Comparison of ENCODE assay signal across 23 cellular contexts in the genomic region with DNA sequence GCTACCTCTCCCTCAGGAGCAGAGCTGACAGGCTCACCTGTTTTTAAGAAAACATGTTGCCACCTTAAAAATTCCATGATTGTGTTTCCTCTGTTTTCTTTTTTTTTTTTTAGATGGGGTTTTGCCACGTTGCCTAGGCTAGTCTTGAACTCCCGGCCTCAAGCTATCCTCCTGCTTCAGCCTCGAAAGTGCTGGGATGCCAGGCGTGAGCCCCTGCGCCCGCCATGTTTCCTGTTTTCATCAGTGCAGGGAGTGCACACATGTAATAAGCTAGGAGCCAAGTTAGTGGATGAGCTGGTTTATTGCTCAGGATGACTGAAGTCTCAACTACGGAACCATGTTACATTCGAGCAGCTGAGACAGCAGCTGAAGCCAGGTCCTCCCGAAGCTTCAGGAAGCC. TPM values are rescaled to one million over a fixed set of nuclear protein-coding genes. Genes with fewer than 3 reads are reported as not detected.
DNase-seq lines count a peak whose midpoint lies in the region; ATAC-seq, FAIRE-seq and TF ChIP-seq lines count a peak whose summit lies in the region.
"Had no signal": no experiment of that assay in that cellular context is flagged by ENCODE, and none has a peak within 500 bp of the region (broad histone marks: within the 10 kb centered on the region; RNA-seq: fewer than 3 reads in every experiment).

No MANE protein-coding gene starts in this region.

- H3K4me1 ChIP-seq in astrocyte (ENCODE audit: insufficient read depth, low read length), result peaks cover 16% of the 10 kb centered on the region
- no peaks in the 10 kb centered on the region for H3K4me1 ChIP-seq in kidney (ENCODE audit: control insufficient read depth in 1 of 2, insufficient read depth in 1 of 2, low read depth in 1 of 2, low read length in 2 of 2)
- peaks cover 27 to 37% of the 10 kb centered on the region in 2 donors for H3K4me1 ChIP-seq in gastrocnemius medialis

- no peak overlapping the region for H2AFZ ChIP-seq in astrocyte (ENCODE audit: low read depth, low read length)

- H3K9me3 ChIP-seq in AG04450 (ENCODE audit: control insufficient read depth, insufficient read depth, low read length) (no peaks in the 10 kb centered on the region; the same call in 1 of the 2 replicates), astrocyte (ENCODE audit: insufficient read depth, low read depth, low read length) (no peaks in the 10 kb centered on the region), kidney (ENCODE audit: control insufficient read depth in 1 of 2, low read length in 2 of 2) (no peaks in the 10 kb centered on the region), gastrocnemius medialis (no peaks in the 10 kb centered on the region)
- H3K9me3 ChIP-seq: right lobe of liver, suprapubic skin had no signal

- no peak overlapping the region for H3K4me2 ChIP-seq in astrocyte (ENCODE audit: low read length)

- peak overlapping the region; percentile 19 for H3K9ac ChIP-seq in astrocyte (ENCODE audit: low read length)
- H3K9ac ChIP-seq in kidney (ENCODE audit: low read length in 2 of 2), result no peak overlapping the region

- H3K4me1 Mint-ChIP-seq in astrocyte (ENCODE audit: low read depth, unreplicated experiment), result peaks cover 18% of the 10 kb centered on the region

- H3K79me2 ChIP-seq in astrocyte (ENCODE audit: insufficient read depth, low read length), result peaks cover 3% of the 10 kb centered on the region

- TF ChIP-seq POLR2A in gastrocnemius medialis (IDR thresholded peaks at IDR 0.05), result no peak

- no peak overlapping the region for H3K4me3 ChIP-seq in AG04450 (ENCODE audit: low read depth, low read length)
- no peak overlapping the region for H3K4me3 ChIP-seq in astrocyte (ENCODE audit: insufficient read depth, low read depth, low read length)
- H3K4me3 ChIP-seq in kidney (ENCODE audit: low read length in 2 of 2), result no peak overlapping the region
- peak overlapping the region in 2 of 4 donors; percentile 48 to 74 for H3K4me3 ChIP-seq in gastrocnemius medialis

- no peaks in the 10 kb centered on the region for H3K27me3 ChIP-seq in AG04450 (ENCODE audit: control insufficient read depth, insufficient read depth, low read length)
- no peaks in the 10 kb centered on the region for H3K27me3 ChIP-seq in astrocyte (ENCODE audit: insufficient read depth, low read length)
- H3K27me3 ChIP-seq in gastrocnemius medialis, result no peaks in the 10 kb centered on the region
- H3K27me3 ChIP-seq: dorsolateral prefrontal cortex, right lobe of liver, suprapubic skin had no signal

- no peaks in the 10 kb centered on the region for H3K9me3 Mint-ChIP-seq in astrocyte (ENCODE audit: unreplicated experiment)
- H3K9me3 Mint-ChIP-seq: activated T-cell treated with anti-CD3 and anti-CD28 coated beads, Interleukin-2, amount 50 U/mL, for 4 hours; naive B cell; T-cell had no signal

- no peaks in the 10 kb centered on the region for H3K27me3 Mint-ChIP-seq in astrocyte (ENCODE audit: low read depth, unreplicated experiment)
- H3K27me3 Mint-ChIP-seq: activated CD4-positive, alpha-beta T cell treated with anti-CD3 and anti-CD28 coated beads for 36 hours; naive B cell; T-cell had no signal

- peaks cover 30% of the 10 kb centered on the region for H3K36me3 Mint-ChIP-seq in astrocyte (ENCODE audit: low read depth, unreplicated experiment)

- no peak for TF ChIP-seq CTCF in AG04450 (IDR thresholded peaks at IDR 0.05; ENCODE audit: low read depth, low read length)
- no peak for TF ChIP-seq CTCF in astrocyte (IDR thresholded peaks at IDR 0.05; ENCODE audit: insufficient read depth, low read depth, low read length)
- no peak for TF ChIP-seq CTCF in kidney (IDR thresholded peaks at IDR 0.05; ENCODE audit: borderline replicate concordance, extremely low read depth, insufficient read depth)
- TF ChIP-seq CTCF in gastrocnemius medialis (IDR thresholded peaks at IDR 0.05 in 4 of 5, conservative IDR thresholded peaks at IDR 0.05 in 1 of 5), result no peak

- POLR2A ChIA-PET in AG04450 (lab: Yijun Ruan, JAX), result interaction anchor here (0.9 to 1.1 kb wide), 2 partner anchors 185 to 201 kb away, joined by 3 read pairs; a partner anchor contains a TSS

- H3K27ac Mint-ChIP-seq in astrocyte (ENCODE audit: unreplicated experiment), result no peak overlapping the region
- H3K27ac Mint-ChIP-seq: activated CD4-positive, alpha-beta T cell treated with anti-CD3 and anti-CD28 coated beads for 36 hours; T-cell had no signal

- no peak for FAIRE-seq in astrocyte (lab: Jason Lieb, UNC)
- FAIRE-seq in kidney (lab: Jason Lieb, UNC), result no peak

- in situ Hi-C loops in gastrocnemius medialis (cut with MboI; ENCODE audit: low sequenced_read_pairs in 4 of 4), result no loop called here

- intact Hi-C loops in kidney (cut with DNase I) (loop anchor here (10.0 kb wide), 2 partner anchors 189 to 259 kb away; no protein-coding TSS in a partner anchor), gastrocnemius medialis (cut with DNase I; ENCODE audit: low total_unique reads) (loop anchor here (1.0 to 5.0 kb wide), 3 partner anchors 186 to 261 kb away; a partner anchor contains a TSS)

- DNase-seq in AG04450 (ENCODE audit: low read depth, low spot score), result no peak
- DNase-seq in astrocyte (ENCODE audit: low read depth), result no peak
- DNase-seq in kidney, result peak; percentile 39
- peak in 1 of 2 donors; percentile 9 for DNase-seq in gastrocnemius medialis
- no peak for DNase-seq in NCI-H1417 (lab: John Stamatoyannopoulos, UW)
- DNase-seq in hypothalamus (lab: John Stamatoyannopoulos, UW), result no peak
- DNase-seq: 8988T; activated CD4-positive, alpha-beta T cell treated with anti-CD3 and anti-CD28 coated beads for 36 hours; activated naive CD4-positive, alpha-beta T cell treated with Interleukin-2 at 50 U/mL for 16 hours; activated T-cell treated with anti-CD3 and anti-CD28 coated beads, Interleukin-2, amount 50 U/mL, for 4 hours; caudate nucleus; Kasumi-1; kidney glomerular epithelial cell; naive B cell; NCI-H2227 treated with DMSO at 0.1 percent for 48 hours; NCI-H82; SIG-M5; T-cell had no signal

- H3K36me3 ChIP-seq in astrocyte (ENCODE audit: insufficient read depth, low read length) (peaks cover 12% of the 10 kb centered on the region), kidney (ENCODE audit: control insufficient read depth in 1 of 2, insufficient read depth in 2 of 2, low read length in 2 of 2) (peaks cover 11% of the 10 kb centered on the region in 2 donors), gastrocnemius medialis (peaks cover 0 to 24% of the 10 kb centered on the region in 2 donors)

- no peak for ATAC-seq in gastrocnemius medialis
- ATAC-seq in HG02852 (IDR thresholded peaks at IDR 0.05; ENCODE audit: unreplicated experiment), result no peak
- ATAC-seq in GM21390 (IDR thresholded peaks at IDR 0.05; ENCODE audit: unreplicated experiment), result no peak
- ATAC-seq: activated CD4-positive, alpha-beta T cell treated with anti-CD3 and anti-CD28 coated beads for 36 hours; activated T-cell treated with anti-CD3 and anti-CD28 coated beads, Interleukin-2, amount 50 U/mL, for 4 hours had no signal

- H3K27ac ChIP-seq in AG04450 (ENCODE audit: low read depth, low read length) (peak overlapping the region; percentile 39), astrocyte (ENCODE audit: low read depth, low read length) (no peak overlapping the region), kidney (ENCODE audit: low read depth in 2 of 2, low read length in 2 of 2) (no peak overlapping the region), gastrocnemius medialis (peak overlapping the region; percentile 67 to 78 (median 74))

- peaks cover 23% of the 10 kb centered on the region for H4K20me1 ChIP-seq in astrocyte (ENCODE audit: insufficient read depth, low read length)

- H3K4me3 Mint-ChIP-seq in astrocyte (ENCODE audit: unreplicated experiment), result no peak overlapping the region
- H3K4me3 Mint-ChIP-seq: activated CD4-positive, alpha-beta T cell treated with anti-CD3 and anti-CD28 coated beads for 36 hours; activated T-cell treated with anti-CD3 and anti-CD28 coated beads, Interleukin-2, amount 50 U/mL, for 4 hours; T-cell had no signal

- CTCF ChIA-PET in AG04450 (lab: Charles Lee), result interaction anchor here (0.6 to 1.8 kb wide), 4 partner anchors 21 to 261 kb away, joined by 4 to 14 read pairs (median 6); no protein-coding TSS in a partner anchor

RNA-seq across cellular contexts. Expression of a gene that starts 13.6 kb away (rescaled TPM):
- polyA plus RNA-seq in AG04450 (2011; rRNA removed), result 8.1 and 8.7 TPM in 2 replicates
- 4.1 and 8.6 TPM in 2 replicates for polyA minus RNA-seq in AG04450 (2011; rRNA and poly(A)+ RNA removed)
- 7.7 and 8.3 TPM in 2 replicates for total RNA-seq in astrocyte
- total RNA-seq in kidney, result 14.4 TPM
- polyA plus RNA-seq in kidney (ENCODE audit: insufficient read depth, low read depth, low replicate concordance), result 21.3 TPM
- 10 to 100 TPM; 24.2 to 58.2 (median 33.0) TPM for total RNA-seq in gastrocnemius medialis

RNA-seq across cellular contexts. Expression of a gene that starts 13.6 kb away (rescaled TPM):
- polyA plus RNA-seq in AG04450 (2011; rRNA removed) (33.5 and 42.2 TPM in 2 replicates), kidney (ENCODE audit: insufficient read depth, low read depth, low replicate concordance) (90.8 TPM)
- 18.7 and 23.1 TPM in 2 replicates for polyA minus RNA-seq in AG04450 (2011; rRNA and poly(A)+ RNA removed)
- total RNA-seq in astrocyte (48.3 and 61.8 TPM in 2 replicates), kidney (70.6 TPM), gastrocnemius medialis (10 to 100 TPM; 17.6 to 38.1 (median 22.8) TPM)

RNA-seq across cellular contexts. Expression of a gene that starts 43.7 kb away (rescaled TPM):
- polyA plus RNA-seq in AG04450 (2011; rRNA removed) (9.3 and 13.6 TPM in 2 replicates), kidney (ENCODE audit: insufficient read depth, low read depth, low replicate concordance) (4.6 TPM)
- 14.6 and 18.3 TPM in 2 replicates for polyA minus RNA-seq in AG04450 (2011; rRNA and poly(A)+ RNA removed)
- total RNA-seq in astrocyte (17.3 and 18.4 TPM in 2 replicates), kidney (14.8 TPM), gastrocnemius medialis (10 to 100 TPM; 10.6 to 21.6 (median 18.9) TPM)

Comparison
In these comparisons a context has a peak if more than half of its experiments do, and no peak if none do; other contexts are left out.
1. H3K27ac ChIP-seq: peak in AG04450 (single experiment) and gastrocnemius medialis (4 of 4); none in astrocyte (single experiment) and kidney (0 of 2).